In genomic region chr2:195501746-195502145, GRCh38 we compare ENCODE assay signal across 20 cellular contexts.
DNase-seq lines count a peak whose midpoint lies in the region; ATAC-seq, FAIRE-seq and TF ChIP-seq lines count a peak whose summit lies in the region.
"Had no signal": no experiment of that assay in that cellular context is flagged by ENCODE, and none has a peak within 500 bp of the region (broad histone marks: within the 10 kb centered on the region; RNA-seq: fewer than 3 reads in every experiment).

No MANE protein-coding gene starts in this region.

- H3K27ac Mint-ChIP-seq in CD4-positive, CD25-positive, alpha-beta regulatory T cell: peak overlapping the region in 2 of 3 donors; percentile 65 to 86
- H3K27ac Mint-ChIP-seq: B cell; CD8-positive, alpha-beta T cell had no signal

- CTCF ChIA-PET in RWPE1 (lab: Yijun Ruan, JAX): interaction anchor here (0.6 to 1.0 kb wide), 3 partner anchors 16 to 567 kb away, joined by 3 read pairs; partner anchors contain the start of gene DNAH7

- H3K36me3 ChIP-seq in CD4-positive, CD25-positive, alpha-beta regulatory T cell (ENCODE audit: control insufficient read depth, insufficient read depth, low read length): no peaks in the 10 kb centered on the region
- H3K36me3 ChIP-seq in bronchial epithelial cell (ENCODE audit: control insufficient read depth, insufficient read depth, low read length) (no peaks in the 10 kb centered on the region), pancreas (no peaks in the 10 kb centered on the region), aorta (ENCODE audit: control insufficient read depth in 1 of 2, insufficient read depth in 2 of 2, low read length in 1 of 2) (no peaks in the 10 kb centered on the region)
- H3K36me3 ChIP-seq: HAP-1 had no signal

- H3K4me1 ChIP-seq in CD4-positive, CD25-positive, alpha-beta regulatory T cell (ENCODE audit: control insufficient read depth, insufficient read depth, low read length, poor library complexity, severe bottlenecking): peaks cover 11% of the 10 kb centered on the region
- peaks cover 11 to 21% (median 17%) of the 10 kb centered on the region in 3 donors for H3K4me1 ChIP-seq in pancreas
- H3K4me1 ChIP-seq in aorta (ENCODE audit: control insufficient read depth in 1 of 2, insufficient read depth in 2 of 2, low read length in 2 of 2): peaks cover 0 to 2% of the 10 kb centered on the region in 2 donors
- H3K4me1 ChIP-seq: HAP-1 had no signal

- no peak for ATAC-seq in CD4-positive, CD25-positive, alpha-beta regulatory T cell (ENCODE audit: low read depth in 2 of 2)
- ATAC-seq in pancreas (peak; percentile 83 to 93 (median 93)), aorta (ENCODE audit: low FRiP score) (no peak)
- ATAC-seq: CD8-positive, alpha-beta T cell had no signal

- no peak overlapping the region for H3K4me3 ChIP-seq in CD4-positive, CD25-positive, alpha-beta regulatory T cell (ENCODE audit: low read depth, low read length)
- H3K4me3 ChIP-seq in bronchial epithelial cell (ENCODE audit: low read depth, low read length) (no peak overlapping the region), pancreas (no peak overlapping the region), aorta (ENCODE audit: low read length in 2 of 2) (no peak overlapping the region), coronary artery (no peak overlapping the region)
- H3K4me3 ChIP-seq: HAP-1 had no signal

- DNase-seq in CD4-positive, CD25-positive, alpha-beta regulatory T cell: no peak
- DNase-seq in RWPE1 (ENCODE audit: low spot score) (peak; percentile 28), bronchial epithelial cell (ENCODE audit: low read depth) (peak; percentile 85), pancreas (peak in 3 of 6 donors; percentile 25 to 53 (median 25)), aorta (no peak), coronary artery (ENCODE audit: low spot score) (no peak), RCC 7860 (ENCODE audit: low spot score) (no peak)
- DNase-seq: CD8-positive, alpha-beta T cell; COR-L47; DMS153; DND-41; GDM1; IMR-90 had no signal

- no peak for TF ChIP-seq CTCF in RWPE1 (conservative IDR thresholded peaks at IDR 0.05; ENCODE audit: low read depth)
- TF ChIP-seq CTCF in bronchial epithelial cell (IDR thresholded peaks at IDR 0.05; ENCODE audit: insufficient read depth, low read length, severe bottlenecking): no peak
- no peak for TF ChIP-seq CTCF in pancreas (IDR thresholded peaks at IDR 0.05)
- no peak for TF ChIP-seq CTCF in coronary artery (IDR thresholded peaks at IDR 0.05)

- H3K36me3 Mint-ChIP-seq in CD4-positive, CD25-positive, alpha-beta regulatory T cell: no peaks in the 10 kb centered on the region
- H3K36me3 Mint-ChIP-seq: CD8-positive, alpha-beta T cell had no signal

- 15 to 18% methylated on average over 7 of the region's 7 CpGs for WGBS in pancreas, 2 donors
- WGBS in aorta, 2 donors: 91 to 93% methylated on average over 7 of the region's 7 CpGs

- no peaks in the 10 kb centered on the region for H3K27me3 Mint-ChIP-seq in CD4-positive, CD25-positive, alpha-beta regulatory T cell
- H3K27me3 Mint-ChIP-seq: B cell had no signal

- no peaks in the 10 kb centered on the region for H3K9me3 ChIP-seq in CD4-positive, CD25-positive, alpha-beta regulatory T cell (ENCODE audit: control insufficient read depth in 2 of 2, low read length in 2 of 2)
- H3K9me3 ChIP-seq in pancreas: no peaks in the 10 kb centered on the region
- no peaks in the 10 kb centered on the region for H3K9me3 ChIP-seq in aorta (ENCODE audit: control insufficient read depth, low read length)
- H3K9me3 ChIP-seq: HAP-1 had no signal

- POLR2A ChIA-PET in RWPE1 (lab: Yijun Ruan, JAX; ENCODE audit: low non-redundant PET): no interaction called here

- H3K27me3 ChIP-seq in CD4-positive, CD25-positive, alpha-beta regulatory T cell (ENCODE audit: control insufficient read depth, insufficient read depth, low read length): no peaks in the 10 kb centered on the region
- H3K27me3 ChIP-seq in bronchial epithelial cell (ENCODE audit: control insufficient read depth, insufficient read depth, low read length) (no peaks in the 10 kb centered on the region), pancreas (no peaks in the 10 kb centered on the region), aorta (ENCODE audit: control insufficient read depth in 1 of 2, insufficient read depth in 2 of 2, low read length in 1 of 2) (no peaks in the 10 kb centered on the region)

- intact Hi-C loops in pancreas (cut with DNase I) (no loop called here), aorta (cut with DNase I) (no loop called here)

- FAIRE-seq in bronchial epithelial cell (lab: Jason Lieb, UNC) (no peak), pancreas (lab: Jason Lieb, UNC) (no peak), RCC 7860 (lab: Jason Lieb, UNC) (no peak)
- FAIRE-seq: A204.1, D721Med, GM19239, H1 had no signal

- H3K9me3 Mint-ChIP-seq in CD4-positive, CD25-positive, alpha-beta regulatory T cell: peaks cover 0 to 7% (median 0%) of the 10 kb centered on the region in 7 donors
- H3K9me3 Mint-ChIP-seq: CD8-positive, alpha-beta T cell had no signal

- peaks cover 20 to 45% (median 33%) of the 10 kb centered on the region in 4 donors for H3K4me1 Mint-ChIP-seq in CD4-positive, CD25-positive, alpha-beta regulatory T cell

- H3K27ac ChIP-seq in CD4-positive, CD25-positive, alpha-beta regulatory T cell (ENCODE audit: insufficient read depth, low read length, poor library complexity, severe bottlenecking): no peak overlapping the region
- no peak overlapping the region for H3K27ac ChIP-seq in RWPE1
- H3K27ac ChIP-seq in pancreas: no peak overlapping the region
- H3K27ac ChIP-seq in aorta (ENCODE audit: low read depth in 1 of 2, low read length in 2 of 2): no peak overlapping the region
- H3K27ac ChIP-seq in coronary artery: no peak overlapping the region
- H3K27ac ChIP-seq: C4-2B had no signal

- no peak overlapping the region for H3K4me3 Mint-ChIP-seq in CD4-positive, CD25-positive, alpha-beta regulatory T cell
- H3K4me3 Mint-ChIP-seq: B cell; CD8-positive, alpha-beta T cell had no signal

Comparison
In these comparisons a context has a peak if more than half of its experiments do, and no peak if none do; other contexts are left out.
1. ATAC-seq: peak in pancreas (4 of 4); none in CD4-positive, CD25-positive, alpha-beta regulatory T cell (0 of 2) and aorta (single experiment).
2. DNase-seq: peak in RWPE1 (single experiment) and bronchial epithelial cell (single experiment); none in CD4-positive, CD25-positive, alpha-beta regulatory T cell (0 of 3), aorta (0 of 2), coronary artery (single experiment) and RCC 7860 (single experiment).